ENCODE assay signal across 12 cellular contexts in the genomic region with DNA sequence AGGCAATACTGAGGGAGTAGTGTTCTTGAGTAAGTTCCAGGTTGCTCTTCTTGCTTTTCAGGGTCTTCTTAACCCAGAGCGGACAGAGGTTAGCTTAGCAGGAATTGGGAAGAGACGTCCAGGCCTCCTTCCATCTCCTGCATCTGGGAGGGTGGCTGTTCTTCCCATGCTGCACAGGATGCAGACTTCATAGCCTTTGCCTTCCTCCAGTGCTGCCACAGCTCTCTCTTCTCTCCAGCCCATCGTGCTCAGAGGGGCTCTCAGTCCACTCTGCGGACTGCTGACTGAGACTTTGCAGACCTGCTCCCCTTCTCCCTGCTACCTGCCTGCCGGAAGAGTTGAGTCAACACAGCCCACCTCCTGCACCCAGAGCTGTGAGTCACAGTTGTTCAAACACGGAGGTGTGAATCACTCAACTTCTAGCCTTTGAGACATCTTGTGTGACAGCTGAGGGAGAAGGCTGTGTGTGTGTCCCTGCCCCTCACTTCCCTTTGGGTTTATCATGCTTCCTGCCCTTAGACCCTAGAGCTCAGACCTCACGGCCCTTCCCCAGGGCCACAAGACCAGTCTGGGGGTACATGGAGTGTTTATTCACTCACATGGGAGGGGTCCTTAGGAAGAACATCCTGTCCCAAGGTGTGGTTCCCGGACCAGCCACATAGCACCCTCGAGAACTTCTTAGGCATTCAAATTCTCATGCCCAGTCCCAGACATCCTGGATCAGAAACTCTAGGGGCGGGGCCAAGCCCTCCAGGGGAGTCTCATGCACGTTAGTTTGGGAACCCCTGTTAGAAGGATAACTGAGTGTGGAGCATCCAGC.
DNase-seq lines count a peak whose midpoint lies in the region; ATAC-seq and TF ChIP-seq lines count a peak whose summit lies in the region.
"Had no signal": no experiment of that assay in that cellular context is flagged by ENCODE, and none has a peak within 500 bp of the region (broad histone marks: within the 10 kb centered on the region; RNA-seq: fewer than 3 reads in every experiment).

No MANE protein-coding gene starts in this region.

- no peak overlapping the region for H3K4me3 Mint-ChIP-seq in CD8-positive, alpha-beta T cell
- no peak overlapping the region for H3K4me3 Mint-ChIP-seq in activated naive CD8-positive, alpha-beta T cell treated with anti-CD3 and anti-CD28 coated beads for 36 hours

- peaks cover 16% of the 10 kb centered on the region for H3K4me1 Mint-ChIP-seq in CD8-positive, alpha-beta T cell (ENCODE audit: low read depth)
- peaks cover 11% of the 10 kb centered on the region for H3K4me1 Mint-ChIP-seq in activated naive CD8-positive, alpha-beta T cell treated with anti-CD3 and anti-CD28 coated beads for 36 hours

- no peak overlapping the region for H3K9ac ChIP-seq in MM.1S (ENCODE audit: low read length)
- H3K9ac ChIP-seq: BLaER1 treated with 17β-estradiol and CSF1 and Interleukin-3, amounts not matched to agents 10 nM and 100 nM had no signal

- H3K9me2 ChIP-seq in MM.1S (replicated peaks; ENCODE audit: insufficient read depth, low read length), result no peaks in the 10 kb centered on the region

- POLR2A ChIA-PET in CD8-positive, alpha-beta T cell (lab: Charles Lee), result interaction anchor here (0.6 kb wide), 1 partner anchor 72 kb away, joined by 3 read pairs; no protein-coding TSS in a partner anchor

- no peak for TF ChIP-seq CTCF in CD8-positive, alpha-beta T cell (IDR thresholded peaks at IDR 0.05)
- TF ChIP-seq CTCF in RWPE2 (IDR thresholded peaks at IDR 0.05; ENCODE audit: poor library complexity, severe bottlenecking), result no peak
- TF ChIP-seq CTCF in MM.1S (IDR thresholded peaks at IDR 0.05; ENCODE audit: low read length), result no peak

- H3K4me2 ChIP-seq in MM.1S (ENCODE audit: low read depth, low read length), result no peak overlapping the region
- H3K4me2 ChIP-seq: BLaER1 treated with 17β-estradiol and CSF1 and Interleukin-3, amounts not matched to agents 10 nM and 100 nM had no signal

- peak in 6 of 7 experiments; percentile 17 to 67 (median 40) for DNase-seq in CD8-positive, alpha-beta T cell
- no peak for DNase-seq in RWPE2 (ENCODE audit: low spot score)
- peak; percentile 70 for DNase-seq in activated naive CD8-positive, alpha-beta T cell treated with anti-CD3 and anti-CD28 coated beads for 36 hours
- peak; percentile 77 for DNase-seq in stimulated activated CD4-positive, alpha-beta T cell treated with anti-CD3 and anti-CD28 coated beads, Interleukin-1b, Interleukin-23, amount 100 ng/mL, for 48 hours
- no peak for DNase-seq in GM19240 (ENCODE audit: insufficient read length, low spot score)
- DNase-seq in MM.1S, result no peak
- no peak for DNase-seq in cardiac septum (ENCODE audit: low spot score)
- DNase-seq: foreskin melanocyte, MG63 had no signal

- ATAC-seq in CD8-positive, alpha-beta T cell, result peak; percentile 69
- ATAC-seq in RWPE2 (ENCODE audit: low read depth) (peak; percentile 98), GM21360 (IDR thresholded peaks at IDR 0.05; ENCODE audit: unreplicated experiment) (no peak)

- peaks cover 5% of the 10 kb centered on the region for H3K27me3 Mint-ChIP-seq in CD8-positive, alpha-beta T cell (ENCODE audit: low read depth)
- H3K27me3 Mint-ChIP-seq in activated naive CD8-positive, alpha-beta T cell treated with anti-CD3 and anti-CD28 coated beads for 36 hours, result peaks cover 10% of the 10 kb centered on the region

- H3K27ac ChIP-seq in CD8-positive, alpha-beta T cell (ENCODE audit: low read depth, low read length), result no peak overlapping the region
- H3K27ac ChIP-seq in RWPE2 (ENCODE audit: poor library complexity, severe bottlenecking), result peak overlapping the region; percentile 10
- no peak overlapping the region for H3K27ac ChIP-seq in MM.1S (ENCODE audit: low read length)
- H3K27ac ChIP-seq: BLaER1 treated with 17β-estradiol and CSF1 and Interleukin-3, amounts not matched to agents 10 nM and 100 nM; skin epidermis had no signal

- no peak overlapping the region for H3K27ac Mint-ChIP-seq in CD8-positive, alpha-beta T cell
- peak overlapping the region; percentile 36 for H3K27ac Mint-ChIP-seq in activated naive CD8-positive, alpha-beta T cell treated with anti-CD3 and anti-CD28 coated beads for 36 hours

- H3K79me2 ChIP-seq in MM.1S (ENCODE audit: low read length), result no peaks in the 10 kb centered on the region

- no peak overlapping the region for H3K4me3 ChIP-seq in CD8-positive, alpha-beta T cell (ENCODE audit: low read depth, low read length)
- H3K4me3 ChIP-seq in RWPE2 (ENCODE audit: severe bottlenecking) (no peak overlapping the region), MM.1S (ENCODE audit: low read length) (no peak overlapping the region)
- H3K4me3 ChIP-seq: BLaER1 treated with 17β-estradiol and CSF1 and Interleukin-3, amounts not matched to agents 10 nM and 100 nM; MG63; skin epidermis had no signal

- no peaks in the 10 kb centered on the region for H3K36me3 Mint-ChIP-seq in CD8-positive, alpha-beta T cell
- no peaks in the 10 kb centered on the region for H3K36me3 Mint-ChIP-seq in activated naive CD8-positive, alpha-beta T cell treated with anti-CD3 and anti-CD28 coated beads for 36 hours

- no peaks in the 10 kb centered on the region for H3F3A ChIP-seq in MM.1S (ENCODE audit: insufficient read depth, low read length)

- intact Hi-C loops in CD8-positive, alpha-beta T cell (cut with DNase I, micrococcal nuclease), result loop anchor here in 1 of 2 experiments (1.0 to 10.0 kb wide), 2 partner anchors 71 to 130 kb away; no protein-coding TSS in a partner anchor
- intact Hi-C loops in cardiac septum (cut with DNase I), result no loop called here

- H3K27me3 ChIP-seq in CD8-positive, alpha-beta T cell (ENCODE audit: insufficient read depth, low read length), result no peaks in the 10 kb centered on the region
- peaks cover 9% of the 10 kb centered on the region for H3K27me3 ChIP-seq in RWPE2 (ENCODE audit: insufficient read depth, poor library complexity, severe bottlenecking)
- no peaks in the 10 kb centered on the region for H3K27me3 ChIP-seq in MM.1S (replicated peaks; ENCODE audit: insufficient read depth, low read length)
- H3K27me3 ChIP-seq: BLaER1 treated with 17β-estradiol and CSF1 and Interleukin-3, amounts not matched to agents 10 nM and 100 nM had no signal

- H4K20me1 ChIP-seq in MM.1S (ENCODE audit: insufficient read depth, low read length), result no peaks in the 10 kb centered on the region
- H4K20me1 ChIP-seq: BLaER1 treated with 17β-estradiol and CSF1 and Interleukin-3, amounts not matched to agents 10 nM and 100 nM had no signal

- H3K9me3 Mint-ChIP-seq in CD8-positive, alpha-beta T cell, result no peaks in the 10 kb centered on the region
- H3K9me3 Mint-ChIP-seq in activated naive CD8-positive, alpha-beta T cell treated with anti-CD3 and anti-CD28 coated beads for 36 hours, result no peaks in the 10 kb centered on the region

- peaks cover 9% of the 10 kb centered on the region for H3K4me1 ChIP-seq in CD8-positive, alpha-beta T cell (ENCODE audit: insufficient read depth, low read length)
- H3K4me1 ChIP-seq in RWPE2 (ENCODE audit: insufficient read depth, poor library complexity, severe bottlenecking) (peaks cover 12% of the 10 kb centered on the region), MM.1S (ENCODE audit: low read length) (no peaks in the 10 kb centered on the region)
- H3K4me1 ChIP-seq: BLaER1 treated with 17β-estradiol and CSF1 and Interleukin-3, amounts not matched to agents 10 nM and 100 nM had no signal

- no peaks in the 10 kb centered on the region for H3K36me3 ChIP-seq in CD8-positive, alpha-beta T cell (ENCODE audit: insufficient read depth, low read length)
- H3K36me3 ChIP-seq in RWPE2 (ENCODE audit: low read depth), result no peaks in the 10 kb centered on the region
- no peaks in the 10 kb centered on the region for H3K36me3 ChIP-seq in MM.1S (replicated peaks; ENCODE audit: insufficient read depth, low read length)
- H3K36me3 ChIP-seq: BLaER1 treated with 17β-estradiol and CSF1 and Interleukin-3, amounts not matched to agents 10 nM and 100 nM; MG63 had no signal

- H3K9me3 ChIP-seq in CD8-positive, alpha-beta T cell (ENCODE audit: low read length), result no peaks in the 10 kb centered on the region
- H3K9me3 ChIP-seq in RWPE2 (ENCODE audit: severe bottlenecking) (no peaks in the 10 kb centered on the region), MM.1S (replicated peaks; ENCODE audit: insufficient read depth, low read length) (no peaks in the 10 kb centered on the region)
- H3K9me3 ChIP-seq: BLaER1 treated with 17β-estradiol and CSF1 and Interleukin-3, amounts not matched to agents 10 nM and 100 nM; MG63 had no signal

- CTCF ChIA-PET in CD8-positive, alpha-beta T cell (lab: Charles Lee), result interaction anchor here (0.6 kb wide), 1 partner anchor 98 kb away, joined by 4 read pairs; no protein-coding TSS in a partner anchor

- no peak overlapping the region for H2AFZ ChIP-seq in MM.1S (ENCODE audit: low read length)

Comparison
In these comparisons a context has a peak if more than half of its experiments do, and no peak if none do; other contexts are left out.
1. DNase-seq: peak in CD8-positive, alpha-beta T cell (6 of 7), activated naive CD8-positive, alpha-beta T cell treated with anti-CD3 and anti-CD28 coated beads for 36 hours (single experiment) and stimulated activated CD4-positive, alpha-beta T cell treated with anti-CD3 and anti-CD28 coated beads, Interleukin-1b, Interleukin-23, amount 100 ng/mL, for 48 hours (single experiment); none in RWPE2 (single experiment), GM19240 (single experiment), MM.1S (single experiment) and cardiac septum (single experiment).